In genomic region chr14:37122288-37122687, GRCh38 we compare ENCODE assay signal across 10 cellular contexts. TPM values are rescaled to one million over a fixed set of nuclear protein-coding genes. Genes with fewer than 3 reads are reported as not detected.
DNase-seq lines count a peak whose midpoint lies in the region; ATAC-seq and TF ChIP-seq lines count a peak whose summit lies in the region.
"Had no signal": no experiment of that assay in that cellular context is flagged by ENCODE, and none has a peak within 500 bp of the region (broad histone marks: within the 10 kb centered on the region; RNA-seq: fewer than 3 reads in every experiment).

No MANE protein-coding gene starts in this region.

- H3K4me1 Mint-ChIP-seq in T-cell = no peaks in the 10 kb centered on the region
- H3K4me1 Mint-ChIP-seq: activated CD4-positive, alpha-beta T cell treated with anti-CD3 and anti-CD28 coated beads, Interleukin-2, amount 10 ng/mL, durations not matched to agents 24 days and 14 days had no signal

- TF ChIP-seq CTCF in HEK293 (tag by site-specific recombination; IDR thresholded peaks at IDR 0.05) = no peak
- no peak for TF ChIP-seq CTCF in upper lobe of left lung (IDR thresholded peaks at IDR 0.05)

- no peak overlapping the region for H3K4me3 Mint-ChIP-seq in T-cell
- H3K4me3 Mint-ChIP-seq: activated CD4-positive, alpha-beta T cell treated with anti-CD3 and anti-CD28 coated beads, Interleukin-2, amount 10 ng/mL, durations not matched to agents 24 days and 14 days; mesothelial cell of epicardium had no signal

- H3K36me3 ChIP-seq in HEK293 (ENCODE audit: control insufficient read depth in 2 of 2, insufficient read depth in 1 of 2, low read length in 2 of 2) (no peaks in the 10 kb centered on the region), SJSA1 (no peaks in the 10 kb centered on the region), upper lobe of left lung (no peaks in the 10 kb centered on the region)

- H3K4me3 ChIP-seq in HEK293 (ENCODE audit: low read depth, low read length) = no peak overlapping the region
- H3K4me3 ChIP-seq in SJSA1 = no peak overlapping the region
- H3K4me3 ChIP-seq in upper lobe of left lung = no peak overlapping the region

- CTCF ChIA-PET in HEK293 (lab: Yijun Ruan, JAX) (interaction anchor here (0.5 to 1.0 kb wide), 2 partner anchors 27 to 469 kb away, joined by 3 to 5 read pairs; no protein-coding TSS in a partner anchor), T-cell (lab: Charles Lee) (no interaction called here)

- no peak for TF ChIP-seq POLR2A in upper lobe of left lung (IDR thresholded peaks at IDR 0.05)

- peaks cover 0 to 10% (median 2%) of the 10 kb centered on the region in 3 donors for H3K9me3 Mint-ChIP-seq in T-cell
- H3K9me3 Mint-ChIP-seq: activated CD4-positive, alpha-beta T cell treated with anti-CD3 and anti-CD28 coated beads, Interleukin-2, amount 10 ng/mL, durations not matched to agents 24 days and 14 days had no signal

- DNase-seq in SJSA1 (ENCODE audit: low read depth in 1 of 2, low spot score in 2 of 2) (peak; percentile 51 to 75), glomerular endothelial cell (ENCODE audit: extremely low read depth, low read depth, low spot score) (peak; percentile 73), upper lobe of left lung (no peak), dedifferentiated amniotic fluid mesenchymal stem cell (ENCODE audit: extremely low spot score) (no peak), T-cell (no peak)
- DNase-seq: activated CD4-positive, alpha-beta T cell treated with anti-CD3 and anti-CD28 coated beads, Interleukin-2, amount 10 ng/mL, durations not matched to agents 24 days and 14 days; DMS79 treated with DMSO at 0.1 percent for 48 hours had no signal

- H3K27ac ChIP-seq in HEK293 (ENCODE audit: extremely low read depth, low read depth, low read length) (no peak overlapping the region), SJSA1 (peak overlapping the region; percentile 65), upper lobe of left lung (no peak overlapping the region)

- ATAC-seq in upper lobe of left lung (ENCODE audit: low FRiP score in 2 of 2) (peak; percentile 45 to 80), GM18861 (IDR thresholded peaks at IDR 0.05; ENCODE audit: unreplicated experiment) (no peak), T-cell (replicated peaks in 1 of 4) (no peak)

- 59 to 66% methylated on average over 3 of the region's 3 CpGs for WGBS in upper lobe of left lung, 2 donors

- H3K27me3 ChIP-seq in SJSA1 (replicated peaks) (no peaks in the 10 kb centered on the region), upper lobe of left lung (no peaks in the 10 kb centered on the region)

- H3K36me3 Mint-ChIP-seq in T-cell = no peaks in the 10 kb centered on the region
- H3K36me3 Mint-ChIP-seq: mesothelial cell of epicardium had no signal

- no peaks in the 10 kb centered on the region for H3K9me3 ChIP-seq in HEK293 (ENCODE audit: control insufficient read depth, insufficient read depth, low read depth, low read length)
- H3K9me3 ChIP-seq in SJSA1 (replicated peaks) = no peaks in the 10 kb centered on the region
- H3K9me3 ChIP-seq in upper lobe of left lung = peaks cover 0 to 5% (median 2%) of the 10 kb centered on the region in 4 donors

- POLR2A ChIA-PET in HEK293 (lab: Yijun Ruan, JAX) = interaction anchor here (0.5 kb wide), 1 partner anchor 79 kb away, joined by 4 read pairs; no protein-coding TSS in a partner anchor
- POLR2A ChIA-PET in T-cell (lab: Charles Lee) = no interaction called here

- H3K27ac Mint-ChIP-seq in T-cell = no peak overlapping the region
- H3K27ac Mint-ChIP-seq: activated CD4-positive, alpha-beta T cell treated with anti-CD3 and anti-CD28 coated beads, Interleukin-2, amount 10 ng/mL, durations not matched to agents 24 days and 14 days; mesothelial cell of epicardium had no signal

- no peak for TF ChIP-seq EP300 in upper lobe of left lung (IDR thresholded peaks at IDR 0.05)

- peaks cover 5% of the 10 kb centered on the region for H3K4me1 ChIP-seq in HEK293 (ENCODE audit: control insufficient read depth, insufficient read depth, low read length)
- peaks cover 37% of the 10 kb centered on the region for H3K4me1 ChIP-seq in SJSA1 (replicated peaks)
- no peaks in the 10 kb centered on the region for H3K4me1 ChIP-seq in upper lobe of left lung

- no peaks in the 10 kb centered on the region for H3K27me3 Mint-ChIP-seq in T-cell
- H3K27me3 Mint-ChIP-seq: activated CD4-positive, alpha-beta T cell treated with anti-CD3 and anti-CD28 coated beads, Interleukin-2, amount 10 ng/mL, durations not matched to agents 24 days and 14 days had no signal

TF ChIP-seq in HEK293, 187 proteins besides CTCF, POLR2A, EP300 and RAD21:
- TF ChIP-seq OSR2 (tag by site-specific recombination; IDR thresholded peaks at IDR 0.05) = 0 out of 2 replicates have a peak, but pooled peaks have one; percentile 36
- no peak for TF ChIP-seq ZNF146 (tag by site-specific recombination; IDR thresholded peaks at IDR 0.05)
- no peak for TF ChIP-seq ZNF624 (tag by site-specific recombination; IDR thresholded peaks at IDR 0.05)
- no peak for TF ChIP-seq ZNF510 (tag by site-specific recombination; IDR thresholded peaks at IDR 0.05; ENCODE audit: insufficient replicate concordance)
- no peak for TF ChIP-seq ZNF561 (tag by site-specific recombination; IDR thresholded peaks at IDR 0.05; ENCODE audit: borderline replicate concordance)
- TF ChIP-seq, protein P1, sequence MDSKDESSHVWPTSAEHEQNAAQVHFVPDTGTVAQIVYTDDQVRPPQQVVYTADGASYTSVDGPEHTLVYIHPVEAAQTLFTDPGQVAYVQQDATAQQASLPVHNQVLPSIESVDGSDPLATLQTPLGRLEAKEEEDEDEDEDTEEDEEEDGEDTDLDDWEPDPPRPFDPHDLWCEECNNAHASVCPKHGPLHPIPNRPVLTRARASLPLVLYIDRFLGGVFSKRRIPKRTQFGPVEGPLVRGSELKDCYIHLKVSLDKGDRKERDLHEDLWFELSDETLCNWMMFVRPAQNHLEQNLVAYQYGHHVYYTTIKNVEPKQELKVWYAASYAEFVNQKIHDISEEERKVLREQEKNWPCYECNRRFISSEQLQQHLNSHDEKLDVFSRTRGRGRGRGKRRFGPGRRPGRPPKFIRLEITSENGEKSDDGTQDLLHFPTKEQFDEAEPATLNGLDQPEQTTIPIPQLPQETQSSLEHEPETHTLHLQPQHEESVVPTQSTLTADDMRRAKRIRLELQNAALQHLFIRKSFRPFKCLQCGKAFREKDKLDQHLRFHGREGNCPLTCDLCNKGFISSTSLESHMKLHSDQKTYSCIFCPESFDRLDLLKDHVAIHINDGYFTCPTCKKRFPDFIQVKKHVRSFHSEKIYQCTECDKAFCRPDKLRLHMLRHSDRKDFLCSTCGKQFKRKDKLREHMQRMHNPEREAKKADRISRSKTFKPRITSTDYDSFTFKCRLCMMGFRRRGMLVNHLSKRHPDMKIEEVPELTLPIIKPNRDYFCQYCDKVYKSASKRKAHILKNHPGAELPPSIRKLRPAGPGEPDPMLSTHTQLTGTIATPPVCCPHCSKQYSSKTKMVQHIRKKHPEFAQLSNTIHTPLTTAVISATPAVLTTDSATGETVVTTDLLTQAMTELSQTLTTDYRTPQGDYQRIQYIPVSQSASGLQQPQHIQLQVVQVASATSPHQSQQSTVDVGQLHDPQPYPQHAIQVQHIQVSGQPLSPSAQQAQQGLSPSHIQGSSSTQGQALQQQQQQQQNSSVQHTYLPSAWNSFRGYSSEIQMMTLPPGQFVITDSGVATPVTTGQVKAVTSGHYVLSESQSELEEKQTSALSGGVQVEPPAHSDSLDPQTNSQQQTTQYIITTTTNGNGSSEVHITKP (tag by site-specific recombination; IDR thresholded peaks at IDR 0.05) = no peak
- TF ChIP-seq SCRT1 (tag by site-specific recombination; IDR thresholded peaks at IDR 0.05; ENCODE audit: borderline replicate concordance) = no peak
- TF ChIP-seq ZNF658 (tag by site-specific recombination; IDR thresholded peaks at IDR 0.05) = no peak
- TF ChIP-seq ZNF37A (tag by site-specific recombination; IDR thresholded peaks at IDR 0.05) = no peak
- TF ChIP-seq ZNF571 (tag by site-specific recombination; IDR thresholded peaks at IDR 0.05) = no peak
- TF ChIP-seq ZNF664 (tag by site-specific recombination; IDR thresholded peaks at IDR 0.05) = no peak
- TF ChIP-seq ZBTB48 (tag by site-specific recombination; IDR thresholded peaks at IDR 0.05) = no peak
- TF ChIP-seq, protein P2, sequence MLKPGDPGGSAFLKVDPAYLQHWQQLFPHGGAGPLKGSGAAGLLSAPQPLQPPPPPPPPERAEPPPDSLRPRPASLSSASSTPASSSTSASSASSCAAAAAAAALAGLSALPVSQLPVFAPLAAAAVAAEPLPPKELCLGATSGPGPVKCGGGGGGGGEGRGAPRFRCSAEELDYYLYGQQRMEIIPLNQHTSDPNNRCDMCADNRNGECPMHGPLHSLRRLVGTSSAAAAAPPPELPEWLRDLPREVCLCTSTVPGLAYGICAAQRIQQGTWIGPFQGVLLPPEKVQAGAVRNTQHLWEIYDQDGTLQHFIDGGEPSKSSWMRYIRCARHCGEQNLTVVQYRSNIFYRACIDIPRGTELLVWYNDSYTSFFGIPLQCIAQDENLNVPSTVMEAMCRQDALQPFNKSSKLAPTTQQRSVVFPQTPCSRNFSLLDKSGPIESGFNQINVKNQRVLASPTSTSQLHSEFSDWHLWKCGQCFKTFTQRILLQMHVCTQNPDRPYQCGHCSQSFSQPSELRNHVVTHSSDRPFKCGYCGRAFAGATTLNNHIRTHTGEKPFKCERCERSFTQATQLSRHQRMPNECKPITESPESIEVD (tag by site-specific recombination; IDR thresholded peaks at IDR 0.05) = 0 out of 2 replicates have a peak, but pooled peaks have one; percentile 28
- TF ChIP-seq ZNF2 (tag by site-specific recombination; IDR thresholded peaks at IDR 0.05) = no peak
- no peak for TF ChIP-seq ZNF214 (tag by site-specific recombination; IDR thresholded peaks at IDR 0.05; ENCODE audit: borderline replicate concordance)
- TF ChIP-seq ZNF473 (tag by site-specific recombination; IDR thresholded peaks at IDR 0.05) = no peak
TF ChIP-seq in HEK293: peak in this region for 2.

RNA-seq across cellular contexts. Expression of gene SLC25A21, which starts 50.1 kb away (rescaled TPM):
- 1.2 and 2.6 TPM in 2 replicates for total RNA-seq in SJSA1 (2014; rRNA removed; shearing (Covaris generic))
- total RNA-seq in glomerular endothelial cell (0.58 and 1.7 TPM in 2 replicates), upper lobe of left lung (1 to 10 TPM in 1 of 6 donors, under 1 TPM in 2, not detected in 3; 0.15 to 1.7 (median 0.30) TPM), T-cell (not detected)
- total RNA-seq: activated CD4-positive, alpha-beta T cell treated with anti-CD3 and anti-CD28 coated beads, Interleukin-2, amount 10 ng/mL, durations not matched to agents 24 days and 14 days had no signal

Comparison
In these comparisons a context has a peak if more than half of its experiments do, and no peak if none do; other contexts are left out.
1. DNase-seq: peak in SJSA1 (2 of 2) and glomerular endothelial cell (single experiment); none in upper lobe of left lung (0 of 2), dedifferentiated amniotic fluid mesenchymal stem cell (single experiment) and T-cell (0 of 34).
2. ATAC-seq: peak in upper lobe of left lung (2 of 2); none in GM18861 (single experiment) and T-cell (0 of 4).